Comparison of ENCODE assay signal across 16 cellular contexts in the genomic region with DNA sequence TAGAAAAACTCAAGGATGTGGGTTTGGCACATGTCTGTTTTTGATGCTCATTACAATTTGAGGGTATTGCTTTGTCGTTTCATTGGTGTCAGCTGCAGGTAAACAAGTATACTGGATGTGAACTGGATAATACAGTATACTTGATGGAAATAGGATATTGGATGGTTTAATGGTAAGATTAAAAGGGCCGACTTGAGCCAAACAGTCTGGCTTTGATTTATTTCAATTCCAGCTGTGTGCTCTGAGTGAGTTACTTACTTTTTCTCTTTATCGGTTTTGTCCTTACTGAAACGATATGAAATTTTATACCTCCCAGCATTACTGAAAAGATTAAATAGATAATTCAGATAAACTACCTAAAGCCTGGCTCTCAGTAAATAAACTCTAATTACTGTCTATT.
"Had no signal": no experiment of that assay in that cellular context is flagged by ENCODE, and none has a peak within 500 bp of the region (broad histone marks: within the 10 kb centered on the region; RNA-seq: fewer than 3 reads in every experiment).

No MANE protein-coding gene starts in this region.

- H3K36me3 Mint-ChIP-seq: natural killer cell had no signal

- DNase-seq: activated CD4-positive, alpha-beta memory T cell treated with anti-CD3 and anti-CD28 coated beads, Interleukin-2, amount 10 ng/mL, durations not matched to agents 7 days and 5 days; activated CD4-positive, alpha-beta T cell treated with anti-CD3 and anti-CD28 coated beads for 1 hour; activated CD8-positive, alpha-beta memory T cell treated with anti-CD3 and anti-CD28 coated beads, Interleukin-2, amount 50 U/mL, for 48 hours; activated naive CD4-positive, alpha-beta T cell; activated naive CD8-positive, alpha-beta T cell treated with anti-CD3 and anti-CD28 coated beads, Interleukin-2, amount 50 U/mL, for 24 hours; caudate nucleus; colonic mucosa; effector CD4-positive, alpha-beta T cell; foreskin melanocyte; head of caudate nucleus; left colon; natural killer cell; nucleus accumbens; right cardiac atrium; small intestine had no signal

- H3K27ac Mint-ChIP-seq: activated CD4-positive, alpha-beta memory T cell treated with anti-CD3 and anti-CD28 coated beads, Interleukin-2, amount 10 ng/mL, durations not matched to agents 7 days and 5 days; activated naive CD8-positive, alpha-beta T cell treated with anti-CD3 and anti-CD28 coated beads, Interleukin-2, amount 50 U/mL, for 24 hours; natural killer cell; progenitor cell of endocrine pancreas had no signal

- ATAC-seq: activated naive CD8-positive, alpha-beta T cell treated with anti-CD3 and anti-CD28 coated beads, Interleukin-2, amount 50 U/mL, for 24 hours; left colon; natural killer cell; right cardiac atrium had no signal

- H3K4me1 Mint-ChIP-seq: activated CD4-positive, alpha-beta memory T cell treated with anti-CD3 and anti-CD28 coated beads, Interleukin-2, amount 10 ng/mL, durations not matched to agents 7 days and 5 days; activated naive CD8-positive, alpha-beta T cell treated with anti-CD3 and anti-CD28 coated beads, Interleukin-2, amount 50 U/mL, for 24 hours; natural killer cell had no signal

- H3K27me3 Mint-ChIP-seq: activated CD4-positive, alpha-beta memory T cell treated with anti-CD3 and anti-CD28 coated beads, Interleukin-2, amount 10 ng/mL, durations not matched to agents 7 days and 5 days; activated naive CD8-positive, alpha-beta T cell treated with anti-CD3 and anti-CD28 coated beads, Interleukin-2, amount 50 U/mL, for 24 hours; progenitor cell of endocrine pancreas had no signal

- H3K4me3 Mint-ChIP-seq: activated CD4-positive, alpha-beta memory T cell treated with anti-CD3 and anti-CD28 coated beads, Interleukin-2, amount 10 ng/mL, durations not matched to agents 7 days and 5 days; activated naive CD8-positive, alpha-beta T cell treated with anti-CD3 and anti-CD28 coated beads, Interleukin-2, amount 50 U/mL, for 24 hours; natural killer cell had no signal
